1 cellular context compared by ENCODE assay signal in genomic region chr5:159713254-159713653, GRCh38.
TF ChIP-seq lines count a peak whose summit lies in the region.

No MANE protein-coding gene starts in this region.

TF ChIP-seq in HCT116, 20 proteins besides CTCF, POLR2A, EP300 and RAD21 (continued from another document):
- TF ChIP-seq, protein P1, sequence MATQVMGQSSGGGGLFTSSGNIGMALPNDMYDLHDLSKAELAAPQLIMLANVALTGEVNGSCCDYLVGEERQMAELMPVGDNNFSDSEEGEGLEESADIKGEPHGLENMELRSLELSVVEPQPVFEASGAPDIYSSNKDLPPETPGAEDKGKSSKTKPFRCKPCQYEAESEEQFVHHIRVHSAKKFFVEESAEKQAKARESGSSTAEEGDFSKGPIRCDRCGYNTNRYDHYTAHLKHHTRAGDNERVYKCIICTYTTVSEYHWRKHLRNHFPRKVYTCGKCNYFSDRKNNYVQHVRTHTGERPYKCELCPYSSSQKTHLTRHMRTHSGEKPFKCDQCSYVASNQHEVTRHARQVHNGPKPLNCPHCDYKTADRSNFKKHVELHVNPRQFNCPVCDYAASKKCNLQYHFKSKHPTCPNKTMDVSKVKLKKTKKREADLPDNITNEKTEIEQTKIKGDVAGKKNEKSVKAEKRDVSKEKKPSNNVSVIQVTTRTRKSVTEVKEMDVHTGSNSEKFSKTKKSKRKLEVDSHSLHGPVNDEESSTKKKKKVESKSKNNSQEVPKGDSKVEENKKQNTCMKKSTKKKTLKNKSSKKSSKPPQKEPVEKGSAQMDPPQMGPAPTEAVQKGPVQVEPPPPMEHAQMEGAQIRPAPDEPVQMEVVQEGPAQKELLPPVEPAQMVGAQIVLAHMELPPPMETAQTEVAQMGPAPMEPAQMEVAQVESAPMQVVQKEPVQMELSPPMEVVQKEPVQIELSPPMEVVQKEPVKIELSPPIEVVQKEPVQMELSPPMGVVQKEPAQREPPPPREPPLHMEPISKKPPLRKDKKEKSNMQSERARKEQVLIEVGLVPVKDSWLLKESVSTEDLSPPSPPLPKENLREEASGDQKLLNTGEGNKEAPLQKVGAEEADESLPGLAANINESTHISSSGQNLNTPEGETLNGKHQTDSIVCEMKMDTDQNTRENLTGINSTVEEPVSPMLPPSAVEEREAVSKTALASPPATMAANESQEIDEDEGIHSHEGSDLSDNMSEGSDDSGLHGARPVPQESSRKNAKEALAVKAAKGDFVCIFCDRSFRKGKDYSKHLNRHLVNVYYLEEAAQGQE (IDR thresholded peaks at IDR 0.05; ENCODE audit: low read depth): no peak
